Comparison of ENCODE assay signal across 24 cellular contexts in the genomic region with DNA sequence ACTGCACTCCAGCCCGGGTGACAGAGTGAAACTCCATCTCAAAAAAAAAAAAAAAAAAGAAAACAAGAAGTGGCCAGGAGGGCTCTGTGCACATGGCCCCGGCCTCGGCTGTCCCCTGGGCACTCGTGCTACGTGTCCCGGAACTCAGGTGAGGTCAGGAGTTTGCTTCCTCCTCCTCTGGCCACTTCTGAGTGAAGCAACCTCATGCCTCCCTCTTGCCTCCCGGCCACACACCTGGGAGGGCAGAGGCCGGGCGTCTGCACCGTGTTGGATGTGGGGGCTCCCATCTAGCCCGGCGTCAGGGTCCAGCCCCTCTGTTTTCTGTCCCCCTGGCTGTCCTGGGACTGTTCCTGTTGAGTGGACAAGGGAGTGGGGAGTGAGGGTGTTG. TPM values are rescaled to one million over a fixed set of nuclear protein-coding genes. Genes with fewer than 3 reads are reported as not detected.
DNase-seq lines count a peak whose midpoint lies in the region; ATAC-seq, FAIRE-seq and TF ChIP-seq lines count a peak whose summit lies in the region.
"Had no signal": no experiment of that assay in that cellular context is flagged by ENCODE, and none has a peak within 500 bp of the region (broad histone marks: within the 10 kb centered on the region; RNA-seq: fewer than 3 reads in every experiment).

No MANE protein-coding gene starts in this region.

- no peak for FAIRE-seq in small intestine (lab: Jason Lieb, UNC)
- FAIRE-seq: D721Med, GM18507, K562 had no signal

- H3K36me3 ChIP-seq in BLaER1 (0 out of 2 replicates have a peak, but pooled peaks cover 6% of the 10 kb centered on the region), lung (ENCODE audit: control insufficient read depth in 2 of 2, insufficient read depth in 2 of 2, low read length in 2 of 2) (peaks cover 0 to 17% of the 10 kb centered on the region in 2 donors), small intestine (ENCODE audit: control insufficient read depth in 2 of 2, insufficient read depth in 2 of 2, low read length in 2 of 2) (no peaks in the 10 kb centered on the region)
- H3K36me3 ChIP-seq: BE2C had no signal

- DNase-seq in left lobe of liver (ENCODE audit: low spot score) (no peak), lung (ENCODE audit: low spot score) (peak; percentile 62), small intestine (peak; percentile 41), HUDEP-2 (lab: John Stamatoyannopoulos, UW; ENCODE audit: unreplicated experiment in 76 of 76) (no peak), KG1 (lab: John Stamatoyannopoulos, UW) (no peak), cardiac septum (ENCODE audit: low spot score) (no peak), CD14-positive monocyte (ENCODE audit: low spot score) (no peak)
- DNase-seq: BE2C; CD4-positive, alpha-beta T cell; H9; MV-4-11; NCI-H2029; NCI-H446 treated with DMSO at 0.1 percent for 48 hours; NCI-H526; NCI-H82; NK-92 treated with Interleukin-12 subunit alpha and Interleukin-12 subunit beta, amount 100 ng/mL, for 24 hours; PC-9; Right ventricle myocardium superior had no signal

- H3K4me1 ChIP-seq in BLaER1 (peaks cover 66% of the 10 kb centered on the region), lung (ENCODE audit: control insufficient read depth in 2 of 2, insufficient read depth in 2 of 2, low read length in 2 of 2) (peaks cover 7 to 8% of the 10 kb centered on the region in 2 donors), small intestine (ENCODE audit: control insufficient read depth in 2 of 2, insufficient read depth in 1 of 2, low read depth in 1 of 2, low read length in 1 of 2) (peaks cover 0 to 2% of the 10 kb centered on the region in 2 donors)

- no peaks in the 10 kb centered on the region for H3K27me3 Mint-ChIP-seq in CD14-positive monocyte (ENCODE audit: low read depth in 3 of 3)
- H3K27me3 Mint-ChIP-seq: CD4-positive, alpha-beta T cell had no signal

- H3K27me3 ChIP-seq in BLaER1 (peaks cover 12% of the 10 kb centered on the region; the same call in 1 of the 2 replicates), lung (ENCODE audit: control insufficient read depth, insufficient read depth) (no peaks in the 10 kb centered on the region), small intestine (ENCODE audit: control insufficient read depth in 2 of 2, insufficient read depth in 2 of 2, low read length in 2 of 2) (no peaks in the 10 kb centered on the region)
- H3K27me3 ChIP-seq: BE2C had no signal

- H3K27ac ChIP-seq in BLaER1 = no peak overlapping the region
- peak overlapping the region in 1 of 2 donors; percentile 36 for H3K27ac ChIP-seq in lung (ENCODE audit: low read depth in 1 of 2, low read length in 1 of 2)
- H3K27ac ChIP-seq in small intestine (ENCODE audit: low read depth in 1 of 2, low read length in 1 of 2) = no peak overlapping the region
- H3K27ac ChIP-seq: 22Rv1, PC-9 had no signal

- H4K20me1 ChIP-seq in BLaER1 = peaks cover 74% of the 10 kb centered on the region

- H3K9me3 ChIP-seq in BLaER1 (no peaks in the 10 kb centered on the region), lung (ENCODE audit: control insufficient read depth in 2 of 2, insufficient read depth in 1 of 2, low read length in 1 of 2) (no peaks in the 10 kb centered on the region), small intestine (ENCODE audit: control insufficient read depth, low read depth) (no peaks in the 10 kb centered on the region)
- H3K9me3 ChIP-seq: BE2C had no signal

- no peak for TF ChIP-seq CTCF in lung (IDR thresholded peaks at IDR 0.05; ENCODE audit: control extremely low read depth, extremely low read depth)
- no peak for TF ChIP-seq CTCF in CD14-positive monocyte (IDR thresholded peaks at IDR 0.05)

- no peak overlapping the region for H3K27ac Mint-ChIP-seq in CD14-positive monocyte
- H3K27ac Mint-ChIP-seq: CD4-positive, alpha-beta T cell; GM23338; H9 had no signal

- peaks cover 13 to 41% of the 10 kb centered on the region in 2 donors for H3K36me3 Mint-ChIP-seq in CD14-positive monocyte

- no peaks in the 10 kb centered on the region for H3K4me1 Mint-ChIP-seq in CD14-positive monocyte

- H3K9ac ChIP-seq in BLaER1 = no peak overlapping the region

- H3K4me3 ChIP-seq in BLaER1 = no peak overlapping the region
- no peak overlapping the region for H3K4me3 ChIP-seq in lung
- no peak overlapping the region for H3K4me3 ChIP-seq in small intestine (ENCODE audit: low read depth in 1 of 2, low read length in 2 of 2)
- H3K4me3 ChIP-seq: GM23338, K562, PC-9 had no signal

- H3K9me3 Mint-ChIP-seq in CD14-positive monocyte = peaks cover 0 to 2% (median 0%) of the 10 kb centered on the region in 7 donors
- H3K9me3 Mint-ChIP-seq: CD4-positive, alpha-beta T cell; GM23338; H9 had no signal

- intact Hi-C loops in cardiac septum (cut with DNase I) (no loop called here), CD14-positive monocyte (cut with micrococcal nuclease) (no loop called here)

- H3K4me2 ChIP-seq in BLaER1 = peak overlapping the region; percentile 95
- H3K4me2 ChIP-seq: GM23338, PC-9 had no signal

- peak; percentile 47 for ATAC-seq in left lobe of liver
- ATAC-seq in lung (ENCODE audit: insufficient read depth, low FRiP score) = peak; percentile 59
- ATAC-seq: K562 had no signal

- WGBS in lung, 2 donors = 76 to 82% methylated on average over 11 to 12 of the region's 12 CpGs
- WGBS in small intestine, 3 donors = 26 to 70% (median 47%) methylated on average over 9 to 12 of the region's 12 CpGs

- H3K4me3 Mint-ChIP-seq in CD14-positive monocyte = no peak overlapping the region
- H3K4me3 Mint-ChIP-seq: CD4-positive, alpha-beta T cell; GM23338; H9 had no signal

RNA-seq across cellular contexts. Expression of a gene that starts 22.2 kb away (rescaled TPM):
- total RNA-seq in left lobe of liver (62.9 TPM), lung (10 to 100 TPM; 22.9 to 55.3 TPM), cardiac septum (25.5 TPM)
- polyA plus RNA-seq in lung (10 to 100 TPM; 29.5 to 68.6 TPM), small intestine (10 to 100 TPM; 37.2 to 96.7 (median 57.7) TPM), CD14-positive monocyte (10 to 100 TPM; 25.5 to 25.6 TPM)

RNA-seq across cellular contexts. Expression of a gene that starts 23.1 kb away (rescaled TPM):
- total RNA-seq in left lobe of liver (60.0 TPM), lung (10 to 100 TPM; 21.5 to 86.9 TPM), cardiac septum (22.8 TPM)
- polyA plus RNA-seq in lung (100 to 1,000 TPM; 116 to 121 TPM), small intestine (100 to 1,000 TPM; 118 to 241 (median 126) TPM), CD14-positive monocyte (10 to 100 TPM; 47.7 to 57.0 TPM)

RNA-seq across cellular contexts. Expression of a gene that starts 23.5 kb away (rescaled TPM):
- 19.4 TPM for total RNA-seq in left lobe of liver
- 10 to 100 TPM; 13.3 to 26.6 TPM for total RNA-seq in lung
- polyA plus RNA-seq in lung = 10 to 100 TPM; 12.1 to 19.7 TPM
- 10 to 100 TPM; 10.8 to 26.7 (median 18.6) TPM for polyA plus RNA-seq in small intestine
- total RNA-seq in cardiac septum = 3.3 TPM
- 1 to 10 TPM; 2.6 to 3.4 TPM for polyA plus RNA-seq in CD14-positive monocyte

RNA-seq across cellular contexts. Expression of a gene that starts 31.9 kb away (rescaled TPM):
- total RNA-seq in left lobe of liver (8.7 TPM), lung (1 to 10 TPM; 8.2 to 8.3 TPM), cardiac septum (0.65 TPM)
- polyA plus RNA-seq in lung (1 to 10 TPM; 6.0 to 8.0 TPM), small intestine (10 to 100 TPM in 1 of 3 donors, 1 to 10 TPM in 1, under 1 TPM in 1; 0.81 to 11.2 (median 4.7) TPM), CD14-positive monocyte (not detected)

RNA-seq across cellular contexts. Expression of a gene that starts 37.9 kb away (rescaled TPM):
- total RNA-seq in left lobe of liver (1,477 TPM), lung (100 to 1,000 TPM in 1 of 2 donors, 10 to 100 TPM in 1; 41.6 to 218 TPM), cardiac septum (144 TPM)
- polyA plus RNA-seq in lung (100 to 1,000 TPM; 193 to 246 TPM), small intestine (100 to 1,000 TPM; 103 to 147 (median 121) TPM), CD14-positive monocyte (10 to 100 TPM; 88.8 to 90.3 TPM)

Comparison
In these comparisons a context has a peak if more than half of its experiments do, and no peak if none do; other contexts are left out.
1. DNase-seq: peak in lung (single experiment) and small intestine (single experiment); none in left lobe of liver (single experiment), HUDEP-2 (0 of 76), KG1 (single experiment), cardiac septum (single experiment) and CD14-positive monocyte (single experiment).